ENCODE assay signal across 1 cellular context in genomic region chr4:180799798-180800197, GRCh38.
TF ChIP-seq lines count a peak whose summit lies in the region.

No MANE protein-coding gene starts in this region.

TF ChIP-seq in GM23338, 12 proteins besides CTCF, POLR2A, EP300 and RAD21 (continued from another document):
- TF ChIP-seq ZNF462 (CRISPR knock-in tag; IDR thresholded peaks at IDR 0.05), result no peak
TF ChIP-seq in GM23338: peak in this region for 0.
